Comparison of ENCODE assay signal across 8 cellular contexts in the genomic region with DNA sequence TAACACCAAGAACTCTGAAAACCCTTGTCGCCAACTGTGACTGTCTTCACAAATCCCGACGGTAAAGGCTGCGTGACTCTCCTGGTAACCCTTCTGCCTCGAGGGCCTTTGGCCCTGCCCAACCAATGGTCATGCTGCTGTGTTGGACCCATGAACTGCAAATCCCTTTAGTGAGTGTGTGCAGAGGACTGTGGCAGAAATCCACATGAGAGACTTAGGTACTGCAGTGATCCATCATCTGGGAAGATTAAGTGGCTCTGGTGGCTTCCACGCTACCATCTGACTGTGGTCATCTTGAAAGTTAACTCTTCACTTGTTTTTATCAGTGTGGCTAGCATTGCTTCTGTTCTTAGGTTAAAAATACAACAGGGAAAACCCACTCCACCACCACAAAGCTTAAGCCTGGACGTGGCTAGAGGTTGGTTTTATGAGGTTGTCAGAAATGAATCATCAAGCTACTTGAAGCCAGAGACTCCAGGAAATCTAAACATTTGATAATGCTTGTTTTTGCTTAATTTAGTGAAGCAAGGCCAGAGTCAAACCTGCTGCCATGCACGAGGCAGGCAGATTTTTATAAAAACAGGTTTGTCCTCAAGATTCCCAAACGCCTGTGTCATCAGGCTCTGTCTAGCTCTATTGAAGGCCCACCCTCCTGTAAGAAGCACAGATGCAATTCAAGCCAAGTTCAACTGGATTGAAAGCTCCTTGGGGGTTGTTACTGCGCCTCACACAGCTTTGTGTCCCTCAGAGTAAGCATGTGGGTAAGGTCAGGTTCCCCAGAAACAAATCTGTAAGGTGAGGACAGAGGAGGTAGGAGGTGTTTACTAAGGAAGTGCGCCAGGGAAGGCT. TPM values are rescaled to one million over a fixed set of nuclear protein-coding genes. Genes with fewer than 3 reads are reported as not detected.
DNase-seq lines count a peak whose midpoint lies in the region; ATAC-seq, FAIRE-seq and TF ChIP-seq lines count a peak whose summit lies in the region.

No MANE protein-coding gene starts in this region.

- H3K27me3 Mint-ChIP-seq in effector memory CD8-positive, alpha-beta T cell, result peaks cover 10 to 12% of the 10 kb centered on the region in 2 donors
- no peaks in the 10 kb centered on the region for H3K27me3 Mint-ChIP-seq in type B pancreatic cell

- no peaks in the 10 kb centered on the region for H4K20me1 ChIP-seq in Loucy (ENCODE audit: insufficient read depth, low read length, poor library complexity, severe bottlenecking)

- H3K4me1 Mint-ChIP-seq in effector memory CD8-positive, alpha-beta T cell (ENCODE audit: low read depth in 2 of 2), result peaks cover 5 to 12% of the 10 kb centered on the region in 2 donors
- H3K4me1 Mint-ChIP-seq in type B pancreatic cell (ENCODE audit: unreplicated experiment), result peaks cover 8% of the 10 kb centered on the region

- DNase-seq in GM18507 (ENCODE audit: extremely low spot score, insufficient read length, low read depth) (peak; percentile 64), type B pancreatic cell (ENCODE audit: extremely low spot score, unreplicated experiment) (no peak), left ventricle myocardium inferior (no peak), NCI-H446 (lab: John Stamatoyannopoulos, UW) (no peak), H7 (no peak)
- no peak for DNase-seq in effector memory CD8-positive, alpha-beta T cell

- no peaks in the 10 kb centered on the region for H3F3A ChIP-seq in Loucy (ENCODE audit: low read depth)

- H3K27me3 ChIP-seq in Loucy (ENCODE audit: insufficient read depth, low read length, poor library complexity, severe bottlenecking), result no peaks in the 10 kb centered on the region
- H3K27me3 ChIP-seq in left ventricle myocardium inferior (ENCODE audit: low read depth), result no peaks in the 10 kb centered on the region
- no peaks in the 10 kb centered on the region; the same call in 1 of the 2 replicates for H3K27me3 ChIP-seq in H7 (ENCODE audit: control insufficient read depth, insufficient read depth, low read length)

- H3K4me3 ChIP-seq in Loucy (ENCODE audit: low read length, poor library complexity, severe bottlenecking) (peak overlapping the region; percentile 11), left ventricle myocardium inferior (no peak overlapping the region), H7 (ENCODE audit: insufficient read depth, low read depth, low read length) (no peak overlapping the region)

- TF ChIP-seq CTCF in Loucy (conservative IDR thresholded peaks at IDR 0.05; ENCODE audit: low read length) (no peak), type B pancreatic cell (conservative IDR thresholded peaks at IDR 0.05) (no peak), left ventricle myocardium inferior (IDR thresholded peaks at IDR 0.05; ENCODE audit: borderline replicate concordance) (no peak)

- no peaks in the 10 kb centered on the region for H3K9me3 Mint-ChIP-seq in effector memory CD8-positive, alpha-beta T cell
- peaks cover 8% of the 10 kb centered on the region for H3K9me3 Mint-ChIP-seq in type B pancreatic cell

- no peak overlapping the region for H3K27ac Mint-ChIP-seq in effector memory CD8-positive, alpha-beta T cell
- H3K27ac Mint-ChIP-seq in type B pancreatic cell, result peak overlapping the region; percentile 79

- no peaks in the 10 kb centered on the region for H3K9me2 ChIP-seq in Loucy (replicated peaks; ENCODE audit: low read depth, low read length)

- no peaks in the 10 kb centered on the region for H3K36me3 Mint-ChIP-seq in effector memory CD8-positive, alpha-beta T cell (ENCODE audit: insufficient read depth)
- peaks cover 17% of the 10 kb centered on the region for H3K36me3 Mint-ChIP-seq in type B pancreatic cell

- H3K79me2 ChIP-seq in Loucy (ENCODE audit: insufficient read depth, low read length), result no peaks in the 10 kb centered on the region

- H3K4me3 Mint-ChIP-seq in effector memory CD8-positive, alpha-beta T cell, result no peak overlapping the region
- H3K4me3 Mint-ChIP-seq in type B pancreatic cell, result no peak overlapping the region

- no peak overlapping the region for H3K9ac ChIP-seq in Loucy (ENCODE audit: low read depth, low read length, poor library complexity, severe bottlenecking)

- H3K4me1 ChIP-seq in Loucy (ENCODE audit: insufficient read depth, low read length, poor library complexity, severe bottlenecking) (peaks cover 17% of the 10 kb centered on the region), left ventricle myocardium inferior (no peaks in the 10 kb centered on the region)

- no peak overlapping the region for H2AFZ ChIP-seq in Loucy (ENCODE audit: low read length)

- FAIRE-seq in GM18507 (lab: Jason Lieb, UNC), result peak; percentile 84

- H3K9me3 ChIP-seq in Loucy (ENCODE audit: insufficient read depth, low read depth, low read length) (no peaks in the 10 kb centered on the region), left ventricle myocardium inferior (replicated peaks) (no peaks in the 10 kb centered on the region)

- H3K4me2 ChIP-seq in Loucy (ENCODE audit: low read depth, low read length, poor library complexity, severe bottlenecking), result peak overlapping the region; percentile 56

- intact Hi-C loops in left ventricle myocardium inferior (cut with micrococcal nuclease), result no loop called here

- peak; percentile 87 for ATAC-seq in GM21825 (IDR thresholded peaks at IDR 0.05; ENCODE audit: unreplicated experiment)
- ATAC-seq in effector memory CD8-positive, alpha-beta T cell (replicated peaks), result peak; percentile 21

- H3K27ac ChIP-seq in left ventricle myocardium inferior (replicated peaks), result no peak overlapping the region

- H3K36me3 ChIP-seq in Loucy (ENCODE audit: insufficient read depth, low read length) (no peaks in the 10 kb centered on the region), left ventricle myocardium inferior (no peaks in the 10 kb centered on the region), H7 (replicated peaks; ENCODE audit: control insufficient read depth, insufficient read depth, low read length) (no peaks in the 10 kb centered on the region)

RNA-seq across cellular contexts. Expression of a gene that starts 52.7 kb away (rescaled TPM):
- total RNA-seq in type B pancreatic cell (ENCODE audit: low replicate concordance) (38.3 and 55.5 TPM in 2 replicates), left ventricle myocardium inferior (21.7 TPM)
- 28.3 and 38.6 TPM in 2 replicates for total RNA-seq in H7 (2014; rRNA removed; shearing (Covaris generic))
